Comparison of ENCODE assay signal across 22 cellular contexts in the genomic region with DNA sequence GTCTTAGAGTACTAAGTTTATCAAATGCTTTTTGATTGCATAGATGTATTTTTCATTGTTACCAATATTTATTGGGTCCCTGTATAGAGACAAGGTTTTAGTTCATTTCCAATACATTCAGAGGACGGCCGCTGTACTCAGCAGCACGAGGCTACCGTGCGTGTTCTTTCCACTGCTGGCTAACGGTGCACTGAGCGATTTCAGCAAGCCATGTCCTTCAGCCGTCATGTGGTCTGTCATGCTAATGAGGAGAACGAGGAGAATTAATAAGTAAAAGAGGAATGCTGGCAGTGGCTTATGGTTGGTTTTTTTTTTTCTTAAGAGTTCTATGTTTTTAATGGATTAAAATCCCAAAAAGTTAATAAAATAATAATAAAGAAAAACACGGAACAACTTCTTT.
"Had no signal": no experiment of that assay in that cellular context is flagged by ENCODE, and none has a peak within 500 bp of the region (broad histone marks: within the 10 kb centered on the region; RNA-seq: fewer than 3 reads in every experiment).

No MANE protein-coding gene starts in this region.

- H3K36me3 Mint-ChIP-seq: naive thymus-derived CD8-positive, alpha-beta T cell; type B pancreatic cell had no signal

- H3K9me3 Mint-ChIP-seq: activated CD4-positive, alpha-beta T cell treated with anti-CD3 and anti-CD28 coated beads, Interleukin-2, amount 10 ng/mL, durations not matched to agents 24 days and 14 days; activated naive CD8-positive, alpha-beta T cell treated with anti-CD3 and anti-CD28 coated beads, Interleukin-2, amount 10 ng/mL, durations not matched to agents 7 days and 5 days; activated T-helper 17 cell treated with anti-CD3 and anti-CD28 coated beads, Interleukin-2, amount 50 U/mL, for 72 hours; naive thymus-derived CD8-positive, alpha-beta T cell; T-cell had no signal

- H3K27ac Mint-ChIP-seq: activated CD4-positive, alpha-beta T cell treated with anti-CD3 and anti-CD28 coated beads, Interleukin-2, amount 10 ng/mL, durations not matched to agents 24 days and 14 days; activated naive CD8-positive, alpha-beta T cell treated with anti-CD3 and anti-CD28 coated beads, Interleukin-2, amount 10 ng/mL, durations not matched to agents 7 days and 5 days; memory B cell; type B pancreatic cell had no signal

- DNase-seq: activated CD4-positive, alpha-beta T cell treated with anti-CD3 and anti-CD28 coated beads, Interleukin-2, amount 10 ng/mL, durations not matched to agents 24 days and 14 days; activated CD4-positive, CD25-positive, alpha-beta regulatory T cell; activated CD8-positive, alpha-beta T cell treated with anti-CD3 and anti-CD28 coated beads for 36 hours; activated naive CD4-positive, alpha-beta T cell treated with Interleukin-2 at 50 U/mL for 16 hours; activated naive CD8-positive, alpha-beta T cell treated with anti-CD3 and anti-CD28 coated beads, Interleukin-2, amount 10 ng/mL, durations not matched to agents 7 days and 5 days; activated T-cell treated with anti-CD3 and anti-CD28 coated beads, Interleukin-2, amount 50 U/mL, for 1 hour; brain microvascular endothelial cell; cortex of kidney; islet precursor cell; left ventricle myocardium inferior; naive thymus-derived CD8-positive, alpha-beta T cell; ovary; right lobe of liver; SK-N-SH; small intestine; stimulated activated CD4-positive, alpha-beta T cell treated with anti-CD3 and anti-CD28 coated beads, Interleukin-4, amount 100 ng/mL, for 1 hour; stimulated activated naive CD8-positive, alpha-beta T cell treated with anti-CD3 and anti-CD28 coated beads, Interleukin-15, amount 100 ng/mL, for 72 hours; T-cell; T-helper 9 cell had no signal

- H3K4me3 Mint-ChIP-seq: activated CD4-positive, alpha-beta T cell treated with anti-CD3 and anti-CD28 coated beads, Interleukin-2, amount 10 ng/mL, durations not matched to agents 24 days and 14 days; activated CD8-positive, alpha-beta T cell treated with anti-CD3 and anti-CD28 coated beads for 36 hours; activated naive CD8-positive, alpha-beta T cell treated with anti-CD3 and anti-CD28 coated beads, Interleukin-2, amount 10 ng/mL, durations not matched to agents 7 days and 5 days; activated T-helper 17 cell treated with anti-CD3 and anti-CD28 coated beads, Interleukin-2, amount 50 U/mL, for 72 hours; memory B cell; stimulated activated naive CD8-positive, alpha-beta T cell treated with anti-CD3 and anti-CD28 coated beads, Interleukin-15, amount 100 ng/mL, for 72 hours; T-cell; type B pancreatic cell had no signal

- H3K27me3 Mint-ChIP-seq: activated CD4-positive, alpha-beta T cell treated with anti-CD3 and anti-CD28 coated beads, Interleukin-2, amount 10 ng/mL, durations not matched to agents 24 days and 14 days; activated CD8-positive, alpha-beta T cell treated with anti-CD3 and anti-CD28 coated beads for 36 hours; activated naive CD8-positive, alpha-beta T cell treated with anti-CD3 and anti-CD28 coated beads, Interleukin-2, amount 10 ng/mL, durations not matched to agents 7 days and 5 days; activated T-helper 17 cell treated with anti-CD3 and anti-CD28 coated beads, Interleukin-2, amount 50 U/mL, for 72 hours; memory B cell; naive thymus-derived CD8-positive, alpha-beta T cell; stimulated activated naive CD8-positive, alpha-beta T cell treated with anti-CD3 and anti-CD28 coated beads, Interleukin-15, amount 100 ng/mL, for 72 hours; T-cell; type B pancreatic cell had no signal

- ATAC-seq: activated CD8-positive, alpha-beta T cell treated with anti-CD3 and anti-CD28 coated beads for 36 hours; activated T-helper 17 cell treated with anti-CD3 and anti-CD28 coated beads, Interleukin-2, amount 50 U/mL, for 72 hours; naive thymus-derived CD8-positive, alpha-beta T cell; right lobe of liver; T-cell had no signal
